ENCODE assay signal across 22 cellular contexts in the genomic region with DNA sequence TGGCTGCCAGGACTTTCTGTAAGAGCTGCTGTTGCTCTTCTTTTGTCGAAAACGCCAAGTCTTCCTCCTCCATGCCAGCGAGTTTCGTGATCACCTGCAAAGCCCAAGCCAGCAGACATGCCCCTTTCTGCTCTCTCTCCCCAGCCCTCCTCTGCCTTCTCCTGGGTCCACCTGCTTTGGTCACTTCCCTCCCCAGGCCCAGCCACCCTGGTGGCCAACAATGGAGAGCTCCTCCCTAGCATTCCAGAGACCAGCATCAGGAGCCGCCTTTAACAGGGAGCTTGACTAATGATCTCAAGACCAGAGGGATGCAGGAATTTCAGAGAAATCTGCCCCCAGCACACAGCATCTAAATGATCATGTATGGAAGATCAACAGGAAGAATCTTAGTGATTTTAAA. TPM values are rescaled to one million over a fixed set of nuclear protein-coding genes. Genes with fewer than 3 reads are reported as not detected.
"Had no signal": no experiment of that assay in that cellular context is flagged by ENCODE, and none has a peak within 500 bp of the region (broad histone marks: within the 10 kb centered on the region; RNA-seq: fewer than 3 reads in every experiment).

No MANE protein-coding gene starts in this region.

- DNase-seq: activated B cell treated with CpG ODN at 0.5 μM for 24 hours; activated CD4-positive, alpha-beta memory T cell treated with anti-CD3 and anti-CD28 coated beads, Interleukin-2, amount 10 ng/mL, durations not matched to agents 7 days and 5 days; activated CD4-positive, alpha-beta T cell treated with anti-CD3 and anti-CD28 coated beads for 1 hour; activated CD4-positive, alpha-beta T cell treated with anti-CD3 and anti-CD28 coated beads, Interleukin-2, amount 10 ng/mL, durations not matched to agents 24 days and 14 days; activated CD8-positive, alpha-beta memory T cell treated with anti-CD3 and anti-CD28 coated beads, Interleukin-2, amount 50 U/mL, for 48 hours; activated effector memory CD4-positive, alpha-beta T cell treated with Interleukin-2 at 50 U/mL for 16 hours; activated naive CD4-positive, alpha-beta T cell; activated T-cell treated with anti-CD3 and anti-CD28 coated beads, Interleukin-2, amount 50 U/mL, for 1 hour; aorta; Kasumi-1; NCI-H146; NCI-H187 treated with DMSO at 0.1 percent for 48 hours; NCI-H2081 treated with DMSO at 0.1 percent for 48 hours; NCI-H446; NCI-H524; Peyer's patch; SHP77; T1000 had no signal

- H3K4me1 Mint-ChIP-seq: activated B cell treated with CpG ODN at 0.5 μM for 24 hours had no signal

- H3K4me3 ChIP-seq: breast epithelium, Peyer's patch, SJSA1 had no signal

- H3K27me3 Mint-ChIP-seq: activated B cell treated with CpG ODN at 0.5 μM for 24 hours; activated CD4-positive, alpha-beta memory T cell treated with anti-CD3 and anti-CD28 coated beads, Interleukin-2, amount 10 ng/mL, durations not matched to agents 7 days and 5 days; activated CD4-positive, alpha-beta T cell treated with anti-CD3 and anti-CD28 coated beads, Interleukin-2, amount 10 ng/mL, durations not matched to agents 24 days and 14 days; activated naive CD4-positive, alpha-beta T cell treated with anti-CD3 and anti-CD28 coated beads, Interleukin-2, amount 50 U/mL, for 24 hours had no signal

- H3K9me3 Mint-ChIP-seq: activated B cell treated with CpG ODN at 0.5 μM for 24 hours; activated CD4-positive, alpha-beta memory T cell treated with anti-CD3 and anti-CD28 coated beads, Interleukin-2, amount 10 ng/mL, durations not matched to agents 7 days and 5 days; activated CD4-positive, alpha-beta T cell treated with anti-CD3 and anti-CD28 coated beads, Interleukin-2, amount 10 ng/mL, durations not matched to agents 24 days and 14 days; activated naive CD4-positive, alpha-beta T cell treated with anti-CD3 and anti-CD28 coated beads, Interleukin-2, amount 50 U/mL, for 24 hours; T-helper 1 cell treated with Interleukin-12 subunit alpha and Interleukin-12 subunit beta and Interleukin-4 antibody, amounts not matched to agents 30 μg/mL and 1 μg/mL, for 36 hours had no signal

- H3K27ac Mint-ChIP-seq: activated B cell treated with CpG ODN at 0.5 μM for 24 hours; activated CD4-positive, alpha-beta memory T cell treated with anti-CD3 and anti-CD28 coated beads, Interleukin-2, amount 10 ng/mL, durations not matched to agents 7 days and 5 days; activated CD4-positive, alpha-beta T cell treated with anti-CD3 and anti-CD28 coated beads, Interleukin-2, amount 10 ng/mL, durations not matched to agents 24 days and 14 days; T-helper 1 cell treated with Interleukin-12 subunit alpha and Interleukin-12 subunit beta and Interleukin-4 antibody, amounts not matched to agents 30 μg/mL and 1 μg/mL, for 36 hours had no signal

- H3K27me3 ChIP-seq: breast epithelium, Peyer's patch, SJSA1 had no signal

- H3K4me1 ChIP-seq: breast epithelium, Peyer's patch had no signal

- H3K9me3 ChIP-seq: breast epithelium, Peyer's patch, SJSA1 had no signal

- H3K27ac ChIP-seq: breast epithelium, Peyer's patch, SJSA1 had no signal

- H3K4me3 Mint-ChIP-seq: activated B cell treated with CpG ODN at 0.5 μM for 24 hours; activated CD4-positive, alpha-beta memory T cell treated with anti-CD3 and anti-CD28 coated beads, Interleukin-2, amount 10 ng/mL, durations not matched to agents 7 days and 5 days; activated CD4-positive, alpha-beta T cell treated with anti-CD3 and anti-CD28 coated beads, Interleukin-2, amount 10 ng/mL, durations not matched to agents 24 days and 14 days; activated naive CD4-positive, alpha-beta T cell treated with anti-CD3 and anti-CD28 coated beads, Interleukin-2, amount 50 U/mL, for 24 hours; T-helper 1 cell treated with Interleukin-12 subunit alpha and Interleukin-12 subunit beta and Interleukin-4 antibody, amounts not matched to agents 30 μg/mL and 1 μg/mL, for 36 hours had no signal

RNA-seq across cellular contexts. Expression of a gene that starts 39.3 kb away (rescaled TPM):
- total RNA-seq: activated B cell treated with CpG ODN at 0.5 μM for 24 hours; activated CD4-positive, alpha-beta memory T cell treated with anti-CD3 and anti-CD28 coated beads, Interleukin-2, amount 10 ng/mL, durations not matched to agents 7 days and 5 days; activated CD4-positive, alpha-beta T cell treated with anti-CD3 and anti-CD28 coated beads, Interleukin-2, amount 10 ng/mL, durations not matched to agents 24 days and 14 days had no signal
- polyA plus RNA-seq: aorta had no signal
